8 cellular contexts compared by ENCODE assay signal in the genomic region with DNA sequence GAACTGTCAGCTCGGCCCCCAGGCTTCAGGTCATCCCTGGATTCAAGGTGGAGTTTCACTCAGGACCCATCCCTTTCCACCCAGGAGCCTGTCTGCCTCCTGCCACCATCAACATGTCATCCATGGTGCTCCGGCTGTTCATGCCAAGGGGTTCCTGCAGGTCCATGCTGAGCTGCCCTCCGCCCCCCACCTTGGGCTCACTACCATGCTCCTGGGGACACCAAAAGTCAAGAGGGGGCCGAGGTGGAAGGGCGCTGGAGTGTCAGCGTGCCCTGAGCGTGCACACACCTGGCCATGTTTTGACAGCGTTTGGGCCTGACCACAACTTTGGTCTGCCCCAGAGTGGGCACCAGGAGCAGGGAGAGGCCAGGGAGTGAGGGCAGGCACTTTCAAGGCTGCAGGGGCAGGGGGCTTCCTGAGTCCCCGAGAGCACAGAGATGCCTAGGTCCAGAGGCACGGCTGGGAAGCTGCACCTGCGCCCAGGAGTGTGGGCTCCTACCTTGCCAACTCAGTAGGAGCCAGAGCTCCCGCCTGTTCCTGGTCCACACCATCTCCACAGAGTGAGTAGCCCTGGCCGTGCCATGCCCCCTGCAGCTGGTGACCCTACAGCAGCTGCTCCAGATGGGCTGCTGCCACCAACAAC.
"Had no signal": no experiment of that assay in that cellular context is flagged by ENCODE, and none has a peak within 500 bp of the region (broad histone marks: within the 10 kb centered on the region; RNA-seq: fewer than 3 reads in every experiment).

No MANE protein-coding gene starts in this region.

- H3K36me3 Mint-ChIP-seq: IgD-negative memory B cell had no signal

- H3K9me3 Mint-ChIP-seq: HFFc6 had no signal

- H3K4me3 ChIP-seq: GM23248, HAP-1 had no signal

- H3K4me1 Mint-ChIP-seq: IgD-negative memory B cell had no signal

- H3K4me3 Mint-ChIP-seq: HFFc6, IgD-negative memory B cell had no signal

- H3K27me3 Mint-ChIP-seq: IgD-negative memory B cell had no signal

- H3K9ac ChIP-seq: GM23248 had no signal

- H3K36me3 ChIP-seq: HAP-1 had no signal

- DNase-seq: GM23248, GOT3, H7, HFFc6, KBM-7 had no signal

- H3K9me3 ChIP-seq: HAP-1 had no signal

- H2AFZ ChIP-seq: GM23248 had no signal

- H3K27ac ChIP-seq: GM23248 had no signal

- ATAC-seq: HCT116 had no signal

- H3K27ac Mint-ChIP-seq: HFFc6, IgD-negative memory B cell had no signal

- H3K4me1 ChIP-seq: HAP-1 had no signal
